ENCODE assay signal across 11 cellular contexts in the genomic region with DNA sequence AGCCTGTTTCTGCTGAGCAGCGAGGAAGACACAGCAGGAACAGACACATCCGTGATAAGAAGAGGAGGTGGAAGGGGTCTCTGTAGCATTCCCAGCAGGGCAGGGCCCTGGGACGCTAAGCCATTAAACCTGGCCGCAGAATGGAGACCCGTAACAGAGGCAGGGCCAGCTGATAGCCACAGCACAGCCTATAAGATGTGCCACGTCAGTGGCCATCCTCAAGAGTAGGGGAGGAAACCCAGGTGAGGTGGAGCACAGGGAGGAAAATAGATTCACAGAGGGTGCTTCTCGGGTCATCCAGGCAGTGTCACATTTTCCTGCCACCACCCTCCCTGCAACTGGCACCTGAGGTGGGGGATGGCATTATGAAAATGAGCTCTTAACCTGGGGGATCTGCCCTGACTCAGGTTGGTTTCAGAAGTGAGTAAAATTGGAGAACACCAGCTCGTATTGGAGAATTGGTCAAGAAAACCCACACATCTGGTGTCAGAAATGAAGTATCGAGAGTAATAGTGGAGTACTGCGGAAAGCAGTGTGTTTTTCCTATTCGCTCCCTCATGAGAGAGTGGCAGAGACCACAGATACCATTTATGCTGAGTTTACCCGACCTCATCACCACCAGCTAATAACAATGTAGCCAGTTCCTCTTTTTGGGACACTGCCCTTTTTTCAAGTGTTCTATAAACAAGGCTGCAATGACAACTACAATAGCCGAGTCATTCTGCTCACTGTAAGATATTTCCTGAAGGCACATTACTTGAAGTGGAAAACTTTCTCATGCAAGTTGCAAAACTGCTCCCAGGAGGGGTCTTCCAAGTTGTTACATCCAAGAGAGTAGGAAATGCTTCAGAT.
DNase-seq lines count a peak whose midpoint lies in the region; ATAC-seq and TF ChIP-seq lines count a peak whose summit lies in the region.
"Had no signal": no experiment of that assay in that cellular context is flagged by ENCODE, and none has a peak within 500 bp of the region (broad histone marks: within the 10 kb centered on the region; RNA-seq: fewer than 3 reads in every experiment).

No MANE protein-coding gene starts in this region.

- CTCF ChIA-PET in naive thymus-derived CD4-positive, alpha-beta T cell (lab: Charles Lee) = no interaction called here

- no peak overlapping the region for H3K27ac ChIP-seq in naive thymus-derived CD4-positive, alpha-beta T cell (ENCODE audit: low read depth, low read length)
- H3K27ac ChIP-seq in dorsolateral prefrontal cortex = no peak overlapping the region
- H3K27ac ChIP-seq: ovary had no signal

- H3K4me1 ChIP-seq in naive thymus-derived CD4-positive, alpha-beta T cell (ENCODE audit: control insufficient read depth in 2 of 2, insufficient read depth in 2 of 2, low read length in 2 of 2) = no peaks in the 10 kb centered on the region

- TF ChIP-seq CTCF in dorsolateral prefrontal cortex (IDR thresholded peaks at IDR 0.05 in 54 of 56, conservative IDR thresholded peaks at IDR 0.05 in 2 of 56; ENCODE audit: low read depth in 1 of 56, partially characterized antibody in 56 of 56) = no peak

- POLR2A ChIA-PET in naive thymus-derived CD4-positive, alpha-beta T cell (lab: Charles Lee) = no interaction called here

- H3K27ac Mint-ChIP-seq in naive thymus-derived CD4-positive, alpha-beta T cell = no peak overlapping the region

- DNase-seq in M059J (ENCODE audit: low read depth) (peak; percentile 44), GOT3 (lab: John Stamatoyannopoulos, UW) (no peak), head of caudate nucleus (no peak), dorsolateral prefrontal cortex (no peak), NCI-H1436 treated with DMSO at 0.1 percent for 48 hours (lab: John Stamatoyannopoulos, UW) (no peak)
- no peak for DNase-seq in naive thymus-derived CD4-positive, alpha-beta T cell
- DNase-seq: activated CD4-positive, alpha-beta T cell treated with anti-CD3 and anti-CD28 coated beads for 4 hours; H7; ovary had no signal

- no peak overlapping the region for H3K4me3 ChIP-seq in naive thymus-derived CD4-positive, alpha-beta T cell (ENCODE audit: low read length)
- no peak overlapping the region for H3K4me3 ChIP-seq in dorsolateral prefrontal cortex
- H3K4me3 ChIP-seq: ovary had no signal

- H3K9me3 ChIP-seq in naive thymus-derived CD4-positive, alpha-beta T cell (ENCODE audit: control insufficient read depth in 2 of 3, low read length in 3 of 3) = no peaks in the 10 kb centered on the region
- H3K9me3 ChIP-seq: ovary had no signal

- H3K27me3 ChIP-seq in naive thymus-derived CD4-positive, alpha-beta T cell (ENCODE audit: control insufficient read depth in 2 of 2, insufficient read depth in 2 of 2, low read length in 2 of 2) = peaks cover 0 to 2% of the 10 kb centered on the region in 2 donors
- H3K27me3 ChIP-seq in dorsolateral prefrontal cortex = peaks cover 0 to 6% (median 0%) of the 10 kb centered on the region in 45 donors
- H3K27me3 ChIP-seq: ovary had no signal

- H3K9me3 Mint-ChIP-seq in naive thymus-derived CD4-positive, alpha-beta T cell = peaks cover 0 to 24% (median 13%) of the 10 kb centered on the region in 11 donors

- H3K27me3 Mint-ChIP-seq in naive thymus-derived CD4-positive, alpha-beta T cell = peaks cover 21 to 41% (median 29%) of the 10 kb centered on the region in 5 donors

- no peak overlapping the region for H3K4me3 Mint-ChIP-seq in naive thymus-derived CD4-positive, alpha-beta T cell

- H3K4me1 Mint-ChIP-seq in naive thymus-derived CD4-positive, alpha-beta T cell = no peaks in the 10 kb centered on the region

- intact Hi-C loops in naive thymus-derived CD4-positive, alpha-beta T cell (cut with micrococcal nuclease) = no loop called here
- intact Hi-C loops in head of caudate nucleus (cut with DNase I) = no loop called here
- intact Hi-C loops in dorsolateral prefrontal cortex (cut with DNase I) = no loop called here

- H3K36me3 Mint-ChIP-seq in naive thymus-derived CD4-positive, alpha-beta T cell = peaks cover 0 to 6% (median 0%) of the 10 kb centered on the region in 5 donors

- ATAC-seq in GM18867 (IDR thresholded peaks at IDR 0.05; ENCODE audit: unreplicated experiment) = peak; percentile 92
- ATAC-seq in HG02571 (IDR thresholded peaks at IDR 0.05; ENCODE audit: unreplicated experiment) = peak; percentile 92
- peak; percentile 74 for ATAC-seq in naive thymus-derived CD4-positive, alpha-beta T cell

- no peaks in the 10 kb centered on the region for H3K36me3 ChIP-seq in naive thymus-derived CD4-positive, alpha-beta T cell (ENCODE audit: control insufficient read depth in 2 of 3, insufficient read depth in 3 of 3, low read length in 3 of 3)
- H3K36me3 ChIP-seq: ovary had no signal
